In genomic region chr20:53773066-53773791, GRCh38 we compare ENCODE assay signal across 2 cellular contexts.
TF ChIP-seq lines count a peak whose summit lies in the region.
"Not testable (repeated sequence)": the region's sequence is repeated elsewhere in the genome, so short reads cannot be mapped to it uniquely, and the experiment has no call there.

No MANE protein-coding gene starts in this region.

TF ChIP-seq in GM12878, 131 proteins besides CTCF, POLR2A, EP300 and RAD21:
- TF ChIP-seq NFXL1 (IDR thresholded peaks at IDR 0.05; ENCODE audit: borderline replicate concordance), result peak; percentile 42; the same call in 1 of the 2 replicates

TF ChIP-seq in HepG2, 621 proteins besides CTCF, POLR2A, EP300 and RAD21 (continues in another document):
- TF ChIP-seq, protein P1, sequence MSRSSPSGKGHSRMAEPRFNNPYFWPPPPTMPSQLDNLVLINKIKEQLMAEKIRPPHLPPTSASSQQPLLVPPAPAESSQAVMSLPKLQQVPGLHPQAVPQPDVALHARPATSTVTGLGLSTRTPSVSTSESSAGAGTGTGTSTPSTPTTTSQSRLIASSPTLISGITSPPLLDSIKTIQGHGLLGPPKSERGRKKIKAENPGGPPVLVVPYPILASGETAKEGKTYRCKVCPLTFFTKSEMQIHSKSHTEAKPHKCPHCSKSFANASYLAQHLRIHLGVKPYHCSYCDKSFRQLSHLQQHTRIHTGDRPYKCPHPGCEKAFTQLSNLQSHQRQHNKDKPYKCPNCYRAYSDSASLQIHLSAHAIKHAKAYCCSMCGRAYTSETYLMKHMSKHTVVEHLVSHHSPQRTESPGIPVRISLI (CRISPR knock-in tag; IDR thresholded peaks at IDR 0.05; ENCODE audit: borderline replicate concordance), result peak; percentile 86; the same call in 1 of the 2 replicates
- TF ChIP-seq, protein P2, sequence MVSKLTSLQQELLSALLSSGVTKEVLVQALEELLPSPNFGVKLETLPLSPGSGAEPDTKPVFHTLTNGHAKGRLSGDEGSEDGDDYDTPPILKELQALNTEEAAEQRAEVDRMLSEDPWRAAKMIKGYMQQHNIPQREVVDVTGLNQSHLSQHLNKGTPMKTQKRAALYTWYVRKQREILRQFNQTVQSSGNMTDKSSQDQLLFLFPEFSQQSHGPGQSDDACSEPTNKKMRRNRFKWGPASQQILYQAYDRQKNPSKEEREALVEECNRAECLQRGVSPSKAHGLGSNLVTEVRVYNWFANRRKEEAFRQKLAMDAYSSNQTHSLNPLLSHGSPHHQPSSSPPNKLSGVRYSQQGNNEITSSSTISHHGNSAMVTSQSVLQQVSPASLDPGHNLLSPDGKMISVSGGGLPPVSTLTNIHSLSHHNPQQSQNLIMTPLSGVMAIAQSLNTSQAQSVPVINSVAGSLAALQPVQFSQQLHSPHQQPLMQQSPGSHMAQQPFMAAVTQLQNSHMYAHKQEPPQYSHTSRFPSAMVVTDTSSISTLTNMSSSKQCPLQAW (CRISPR knock-in tag; IDR thresholded peaks at IDR 0.05), result 0 out of 2 replicates have a peak, but pooled peaks have one; percentile 49
- peak; percentile 48; the same call in 1 of the 2 replicates for TF ChIP-seq ISL2 (CRISPR knock-in tag; IDR thresholded peaks at IDR 0.05)
- TF ChIP-seq, protein P3, sequence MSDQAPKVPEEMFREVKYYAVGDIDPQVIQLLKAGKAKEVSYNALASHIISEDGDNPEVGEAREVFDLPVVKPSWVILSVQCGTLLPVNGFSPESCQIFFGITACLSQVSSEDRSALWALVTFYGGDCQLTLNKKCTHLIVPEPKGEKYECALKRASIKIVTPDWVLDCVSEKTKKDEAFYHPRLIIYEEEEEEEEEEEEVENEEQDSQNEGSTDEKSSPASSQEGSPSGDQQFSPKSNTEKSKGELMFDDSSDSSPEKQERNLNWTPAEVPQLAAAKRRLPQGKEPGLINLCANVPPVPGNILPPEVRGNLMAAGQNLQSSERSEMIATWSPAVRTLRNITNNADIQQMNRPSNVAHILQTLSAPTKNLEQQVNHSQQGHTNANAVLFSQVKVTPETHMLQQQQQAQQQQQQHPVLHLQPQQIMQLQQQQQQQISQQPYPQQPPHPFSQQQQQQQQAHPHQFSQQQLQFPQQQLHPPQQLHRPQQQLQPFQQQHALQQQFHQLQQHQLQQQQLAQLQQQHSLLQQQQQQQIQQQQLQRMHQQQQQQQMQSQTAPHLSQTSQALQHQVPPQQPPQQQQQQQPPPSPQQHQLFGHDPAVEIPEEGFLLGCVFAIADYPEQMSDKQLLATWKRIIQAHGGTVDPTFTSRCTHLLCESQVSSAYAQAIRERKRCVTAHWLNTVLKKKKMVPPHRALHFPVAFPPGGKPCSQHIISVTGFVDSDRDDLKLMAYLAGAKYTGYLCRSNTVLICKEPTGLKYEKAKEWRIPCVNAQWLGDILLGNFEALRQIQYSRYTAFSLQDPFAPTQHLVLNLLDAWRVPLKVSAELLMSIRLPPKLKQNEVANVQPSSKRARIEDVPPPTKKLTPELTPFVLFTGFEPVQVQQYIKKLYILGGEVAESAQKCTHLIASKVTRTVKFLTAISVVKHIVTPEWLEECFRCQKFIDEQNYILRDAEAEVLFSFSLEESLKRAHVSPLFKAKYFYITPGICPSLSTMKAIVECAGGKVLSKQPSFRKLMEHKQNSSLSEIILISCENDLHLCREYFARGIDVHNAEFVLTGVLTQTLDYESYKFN (CRISPR knock-in tag; conservative IDR thresholded peaks at IDR 0.05), result peak; percentile 70; the same call in 1 of the 2 replicates
- peak; percentile 62; the same call in 1 of the 2 replicates for TF ChIP-seq ZBED4 (CRISPR knock-in tag; IDR thresholded peaks at IDR 0.05; ENCODE audit: borderline replicate concordance)
- TF ChIP-seq SIX4 (CRISPR knock-in tag; IDR thresholded peaks at IDR 0.05), result 0 out of 2 replicates have a peak, but pooled peaks have one; percentile 41
- peak; percentile 60; the same call in 1 of the 2 replicates for TF ChIP-seq GATAD2A (CRISPR knock-in tag; IDR thresholded peaks at IDR 0.05)
- TF ChIP-seq DPF2 (CRISPR knock-in tag; IDR thresholded peaks at IDR 0.05; ENCODE audit: borderline replicate concordance, low read depth), result peak; percentile 44; the same call in 1 of the 2 replicates
- TF ChIP-seq THAP11 (CRISPR knock-in tag; IDR thresholded peaks at IDR 0.05), result 0 out of 2 replicates have a peak, but pooled peaks have one; percentile 40
- TF ChIP-seq ZNF879 (CRISPR knock-in tag; IDR thresholded peaks at IDR 0.05), result 0 out of 2 replicates have a peak, but pooled peaks have one; percentile 45
- TF ChIP-seq ZNF224 (CRISPR knock-in tag; IDR thresholded peaks at IDR 0.05), result 0 out of 2 replicates have a peak, but pooled peaks have one; percentile 45
- TF ChIP-seq ZNF331 (CRISPR knock-in tag; IDR thresholded peaks at IDR 0.05), result peak; percentile 53
- 0 out of 2 replicates have a peak, but pooled peaks have one; percentile 29 for TF ChIP-seq ZNF101 (CRISPR knock-in tag; IDR thresholded peaks at IDR 0.05; ENCODE audit: borderline replicate concordance, low read depth)
- TF ChIP-seq HDAC2 (CRISPR knock-in tag; IDR thresholded peaks at IDR 0.05), result peak; percentile 72
- 0 out of 2 replicates have a peak, but pooled peaks have one; percentile 28 for TF ChIP-seq ZFX (CRISPR knock-in tag; IDR thresholded peaks at IDR 0.05; ENCODE audit: low read depth)
- TF ChIP-seq ZFP90 (CRISPR knock-in tag; IDR thresholded peaks at IDR 0.05; ENCODE audit: borderline replicate concordance), result 0 out of 2 replicates have a peak, but pooled peaks have one; percentile 42
- TF ChIP-seq, protein P4, sequence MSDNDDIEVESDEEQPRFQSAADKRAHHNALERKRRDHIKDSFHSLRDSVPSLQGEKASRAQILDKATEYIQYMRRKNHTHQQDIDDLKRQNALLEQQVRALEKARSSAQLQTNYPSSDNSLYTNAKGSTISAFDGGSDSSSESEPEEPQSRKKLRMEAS (IDR thresholded peaks at IDR 0.05), result peak; percentile 27; the same call in 1 of the 2 replicates
- not testable (repeated sequence) for TF ChIP-seq FOXP1 (IDR thresholded peaks at IDR 0.05)
- TF ChIP-seq FOXP1 (CRISPR knock-in tag; IDR thresholded peaks at IDR 0.05), result peak; percentile 5; the same call in 1 of the 2 replicates
- TF ChIP-seq TBX2 (CRISPR knock-in tag; IDR thresholded peaks at IDR 0.05; ENCODE audit: borderline replicate concordance), result peak; percentile 40; the same call in 1 of the 2 replicates
- TF ChIP-seq BCL6 (CRISPR knock-in tag; IDR thresholded peaks at IDR 0.05), result peak; percentile 35; the same call in 1 of the 2 replicates
- 0 out of 2 replicates have a peak, but pooled peaks have one; percentile 75 for TF ChIP-seq ZNF678 (CRISPR knock-in tag; IDR thresholded peaks at IDR 0.05)
- TF ChIP-seq, protein P5, sequence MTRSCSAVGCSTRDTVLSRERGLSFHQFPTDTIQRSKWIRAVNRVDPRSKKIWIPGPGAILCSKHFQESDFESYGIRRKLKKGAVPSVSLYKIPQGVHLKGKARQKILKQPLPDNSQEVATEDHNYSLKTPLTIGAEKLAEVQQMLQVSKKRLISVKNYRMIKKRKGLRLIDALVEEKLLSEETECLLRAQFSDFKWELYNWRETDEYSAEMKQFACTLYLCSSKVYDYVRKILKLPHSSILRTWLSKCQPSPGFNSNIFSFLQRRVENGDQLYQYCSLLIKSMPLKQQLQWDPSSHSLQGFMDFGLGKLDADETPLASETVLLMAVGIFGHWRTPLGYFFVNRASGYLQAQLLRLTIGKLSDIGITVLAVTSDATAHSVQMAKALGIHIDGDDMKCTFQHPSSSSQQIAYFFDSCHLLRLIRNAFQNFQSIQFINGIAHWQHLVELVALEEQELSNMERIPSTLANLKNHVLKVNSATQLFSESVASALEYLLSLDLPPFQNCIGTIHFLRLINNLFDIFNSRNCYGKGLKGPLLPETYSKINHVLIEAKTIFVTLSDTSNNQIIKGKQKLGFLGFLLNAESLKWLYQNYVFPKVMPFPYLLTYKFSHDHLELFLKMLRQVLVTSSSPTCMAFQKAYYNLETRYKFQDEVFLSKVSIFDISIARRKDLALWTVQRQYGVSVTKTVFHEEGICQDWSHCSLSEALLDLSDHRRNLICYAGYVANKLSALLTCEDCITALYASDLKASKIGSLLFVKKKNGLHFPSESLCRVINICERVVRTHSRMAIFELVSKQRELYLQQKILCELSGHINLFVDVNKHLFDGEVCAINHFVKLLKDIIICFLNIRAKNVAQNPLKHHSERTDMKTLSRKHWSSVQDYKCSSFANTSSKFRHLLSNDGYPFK (CRISPR knock-in tag; IDR thresholded peaks at IDR 0.05; ENCODE audit: borderline replicate concordance), result 0 out of 2 replicates have a peak, but pooled peaks have one; percentile 51
- TF ChIP-seq, protein P6, sequence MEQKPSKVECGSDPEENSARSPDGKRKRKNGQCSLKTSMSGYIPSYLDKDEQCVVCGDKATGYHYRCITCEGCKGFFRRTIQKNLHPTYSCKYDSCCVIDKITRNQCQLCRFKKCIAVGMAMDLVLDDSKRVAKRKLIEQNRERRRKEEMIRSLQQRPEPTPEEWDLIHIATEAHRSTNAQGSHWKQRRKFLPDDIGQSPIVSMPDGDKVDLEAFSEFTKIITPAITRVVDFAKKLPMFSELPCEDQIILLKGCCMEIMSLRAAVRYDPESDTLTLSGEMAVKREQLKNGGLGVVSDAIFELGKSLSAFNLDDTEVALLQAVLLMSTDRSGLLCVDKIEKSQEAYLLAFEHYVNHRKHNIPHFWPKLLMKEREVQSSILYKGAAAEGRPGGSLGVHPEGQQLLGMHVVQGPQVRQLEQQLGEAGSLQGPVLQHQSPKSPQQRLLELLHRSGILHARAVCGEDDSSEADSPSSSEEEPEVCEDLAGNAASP (CRISPR knock-in tag; IDR thresholded peaks at IDR 0.05; ENCODE audit: borderline replicate concordance), result peak; percentile 98; the same call in 1 of the 2 replicates
- peak; percentile 58 for TF ChIP-seq ASH2L (IDR thresholded peaks at IDR 0.05; ENCODE audit: insufficient read length, low read depth, low read length)
- TF ChIP-seq MTA1 (CRISPR knock-in tag; IDR thresholded peaks at IDR 0.05; ENCODE audit: borderline replicate concordance), result 0 out of 2 replicates have a peak, but pooled peaks have one; percentile 21
- peak; percentile 33; the same call in 1 of the 2 replicates for TF ChIP-seq BCL3 (CRISPR knock-in tag; IDR thresholded peaks at IDR 0.05)
- TF ChIP-seq, protein P7, sequence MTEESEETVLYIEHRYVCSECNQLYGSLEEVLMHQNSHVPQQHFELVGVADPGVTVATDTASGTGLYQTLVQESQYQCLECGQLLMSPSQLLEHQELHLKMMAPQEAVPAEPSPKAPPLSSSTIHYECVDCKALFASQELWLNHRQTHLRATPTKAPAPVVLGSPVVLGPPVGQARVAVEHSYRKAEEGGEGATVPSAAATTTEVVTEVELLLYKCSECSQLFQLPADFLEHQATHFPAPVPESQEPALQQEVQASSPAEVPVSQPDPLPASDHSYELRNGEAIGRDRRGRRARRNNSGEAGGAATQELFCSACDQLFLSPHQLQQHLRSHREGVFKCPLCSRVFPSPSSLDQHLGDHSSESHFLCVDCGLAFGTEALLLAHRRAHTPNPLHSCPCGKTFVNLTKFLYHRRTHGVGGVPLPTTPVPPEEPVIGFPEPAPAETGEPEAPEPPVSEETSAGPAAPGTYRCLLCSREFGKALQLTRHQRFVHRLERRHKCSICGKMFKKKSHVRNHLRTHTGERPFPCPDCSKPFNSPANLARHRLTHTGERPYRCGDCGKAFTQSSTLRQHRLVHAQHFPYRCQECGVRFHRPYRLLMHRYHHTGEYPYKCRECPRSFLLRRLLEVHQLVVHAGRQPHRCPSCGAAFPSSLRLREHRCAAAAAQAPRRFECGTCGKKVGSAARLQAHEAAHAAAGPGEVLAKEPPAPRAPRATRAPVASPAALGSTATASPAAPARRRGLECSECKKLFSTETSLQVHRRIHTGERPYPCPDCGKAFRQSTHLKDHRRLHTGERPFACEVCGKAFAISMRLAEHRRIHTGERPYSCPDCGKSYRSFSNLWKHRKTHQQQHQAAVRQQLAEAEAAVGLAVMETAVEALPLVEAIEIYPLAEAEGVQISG (CRISPR knock-in tag; IDR thresholded peaks at IDR 0.05), result 0 out of 2 replicates have a peak, but pooled peaks have one; percentile 26
- peak; percentile 56; the same call in 1 of the 2 replicates for TF ChIP-seq SPEN (CRISPR knock-in tag; IDR thresholded peaks at IDR 0.05; ENCODE audit: low read depth)
